22 cellular contexts compared by ENCODE assay signal in genomic region chr12:90989617-90990232, GRCh38. TPM values are rescaled to one million over a fixed set of nuclear protein-coding genes. Genes with fewer than 3 reads are reported as not detected.
"Had no signal": no experiment of that assay in that cellular context is flagged by ENCODE, and none has a peak within 500 bp of the region (broad histone marks: within the 10 kb centered on the region; RNA-seq: fewer than 3 reads in every experiment).

No MANE protein-coding gene starts in this region.

- ATAC-seq: effector memory CD8-positive, alpha-beta T cell; left lobe of liver; lower lobe of right lung; natural killer cell treated with Interleukin-12 subunit alpha and Interleukin-12 subunit beta and Interleukin-15 and Interleukin-18, amount 100 ng/mL, for 72 hours; stimulated activated naive B cell treated with anti-CD40 and anti-IgM and Interleukin-4, amounts not matched to agents 10 μg/mL and 1 μg/mL and 100 μg/mL, for 72 hours had no signal

- H3K4me3 ChIP-seq: esophagus muscularis mucosa, lower lobe of right lung, prostate gland, sigmoid colon, skin epidermis had no signal

- DNase-seq: cerebellar nuclear complex; effector memory CD8-positive, alpha-beta T cell; foreskin melanocyte; head of caudate nucleus; hypothalamus; kidney glomerular epithelial cell; lower lobe of right lung; midbrain; occipital lobe; sigmoid colon; stimulated activated CD4-positive, alpha-beta T cell treated with anti-CD3 and anti-CD28 coated beads, Interleukin-2, amount 100 ng/mL, for 24 hours; stimulated activated CD4-positive, alpha-beta T cell treated with anti-CD3 and anti-CD28 coated beads, Interleukin-4, amount 100 ng/mL, for 4 hours; stimulated activated naive B cell treated with anti-CD40 and anti-IgM and Interleukin-4, amounts not matched to agents 10 μg/mL and 1 μg/mL and 100 μg/mL, for 72 hours had no signal

- H3K9me3 ChIP-seq: esophagus muscularis mucosa, lower lobe of right lung, prostate gland, sigmoid colon had no signal

- H3K4me1 ChIP-seq: esophagus muscularis mucosa, lower lobe of right lung, parathyroid adenoma, prostate gland, sigmoid colon had no signal

- H3K27me3 ChIP-seq: esophagus muscularis mucosa, sigmoid colon had no signal

- H3K36me3 ChIP-seq: esophagus muscularis mucosa, lower lobe of right lung, prostate gland, sigmoid colon had no signal

- H3K27ac ChIP-seq: epithelial cell of prostate, esophagus muscularis mucosa, lower lobe of right lung, parathyroid adenoma, prostate gland, sigmoid colon had no signal

RNA-seq across cellular contexts. Expression of gene EPYC, which starts 15.0 kb away (rescaled TPM):
- total RNA-seq: esophagus muscularis mucosa; left lobe of liver; lower lobe of right lung; natural killer cell treated with Interleukin-12 subunit alpha and Interleukin-12 subunit beta and Interleukin-15 and Interleukin-18, amount 100 ng/mL, for 72 hours; occipital lobe; prostate gland; renal cortical epithelial cell; sigmoid colon had no signal

RNA-seq across cellular contexts. Expression of gene CCER1, which starts 34.7 kb away (rescaled TPM):
- total RNA-seq: esophagus muscularis mucosa; left lobe of liver; lower lobe of right lung; natural killer cell treated with Interleukin-12 subunit alpha and Interleukin-12 subunit beta and Interleukin-15 and Interleukin-18, amount 100 ng/mL, for 72 hours; occipital lobe; renal cortical epithelial cell; sigmoid colon had no signal
- polyA plus RNA-seq: sigmoid colon, thymus had no signal
